9 cellular contexts compared by ENCODE assay signal in genomic region chr6:31441368-31442267, GRCh38. TPM values are rescaled to one million over a fixed set of nuclear protein-coding genes. Genes with fewer than 3 reads are reported as not detected.
DNase-seq lines count a peak whose midpoint lies in the region; ATAC-seq and TF ChIP-seq lines count a peak whose summit lies in the region.
"Had no signal": no experiment of that assay in that cellular context is flagged by ENCODE, and none has a peak within 500 bp of the region (broad histone marks: within the 10 kb centered on the region; RNA-seq: fewer than 3 reads in every experiment).

No MANE protein-coding gene starts in this region.

- peak; percentile 97 for ATAC-seq in activated T-helper 17 cell treated with anti-CD3 and anti-CD28 coated beads, Interleukin-2, amount 50 U/mL, for 72 hours (replicated peaks)
- ATAC-seq in upper lobe of left lung (ENCODE audit: low FRiP score in 2 of 2) (peak; percentile 94 to 98), GM19467 (IDR thresholded peaks at IDR 0.05; ENCODE audit: unreplicated experiment) (no peak)

- H3K4me3 ChIP-seq in Peyer's patch (no peak overlapping the region), osteoblast (ENCODE audit: insufficient read depth, low read length) (peak overlapping the region; percentile 53), upper lobe of left lung (no peak overlapping the region)

- no peaks in the 10 kb centered on the region for H3K4me1 Mint-ChIP-seq in activated T-helper 17 cell treated with anti-CD3 and anti-CD28 coated beads, Interleukin-2, amount 50 U/mL, for 72 hours

- H3K79me2 ChIP-seq in osteoblast (ENCODE audit: insufficient read depth, low read length) = no peaks in the 10 kb centered on the region

- 23 to 34% methylated on average over 16 to 24 of the region's 28 CpGs for WGBS in upper lobe of left lung, 2 donors

- TF ChIP-seq POLR2A in Peyer's patch (IDR thresholded peaks at IDR 0.05) (no peak), upper lobe of left lung (IDR thresholded peaks at IDR 0.05) (no peak)

- no peaks in the 10 kb centered on the region for H3K9me3 ChIP-seq in Peyer's patch
- H3K9me3 ChIP-seq in osteoblast (ENCODE audit: low read depth, low read length) = no peaks in the 10 kb centered on the region
- H3K9me3 ChIP-seq in upper lobe of left lung = peaks cover 0 to 10% (median 0%) of the 10 kb centered on the region in 4 donors

- no peak overlapping the region for H3K27ac ChIP-seq in Peyer's patch
- H3K27ac ChIP-seq in osteoblast (ENCODE audit: low read depth, low read length) = no peak overlapping the region
- no peak overlapping the region for H3K27ac ChIP-seq in upper lobe of left lung

- DNase-seq in C1 segment of cervical spinal cord (lab: John Stamatoyannopoulos, UW) = peak in 12 of 14 donors; percentile 2 to 45 (median 28)
- DNase-seq in GM20000 (ENCODE audit: low spot score) = peak; percentile 81
- DNase-seq in Peyer's patch = peak; percentile 89 to 96 (median 90)
- DNase-seq in globus pallidus (ENCODE audit: low spot score) = peak; percentile 44
- DNase-seq in osteoblast (ENCODE audit: insufficient read length, low spot score, missing footprints) = peak; percentile 88
- DNase-seq in upper lobe of left lung = peak; percentile 89 to 96

- no peak for TF ChIP-seq EP300 in upper lobe of left lung (IDR thresholded peaks at IDR 0.05)

- no peaks in the 10 kb centered on the region for H3K27me3 ChIP-seq in Peyer's patch
- peaks cover 14% of the 10 kb centered on the region for H3K27me3 ChIP-seq in osteoblast (ENCODE audit: insufficient read depth, low read length)
- no peaks in the 10 kb centered on the region for H3K27me3 ChIP-seq in upper lobe of left lung

- peaks cover 8% of the 10 kb centered on the region for H3K9me3 Mint-ChIP-seq in activated T-helper 17 cell treated with anti-CD3 and anti-CD28 coated beads, Interleukin-2, amount 50 U/mL, for 72 hours

- H3K4me2 ChIP-seq in osteoblast (ENCODE audit: insufficient read depth, low read length) = peak overlapping the region; percentile 81

- no peak overlapping the region for H3K27ac Mint-ChIP-seq in activated T-helper 17 cell treated with anti-CD3 and anti-CD28 coated beads, Interleukin-2, amount 50 U/mL, for 72 hours
- H3K27ac Mint-ChIP-seq: T-helper 1 cell treated with Interleukin-12 subunit alpha and Interleukin-12 subunit beta and Interleukin-4 antibody, amounts not matched to agents 30 μg/mL and 1 μg/mL, for 36 hours had no signal

- H3K36me3 Mint-ChIP-seq in activated T-helper 17 cell treated with anti-CD3 and anti-CD28 coated beads, Interleukin-2, amount 50 U/mL, for 72 hours (ENCODE audit: low read depth) = no peaks in the 10 kb centered on the region

- no peaks in the 10 kb centered on the region for H4K20me1 ChIP-seq in osteoblast (ENCODE audit: insufficient read depth, low read length)

- no peaks in the 10 kb centered on the region for H3K36me3 ChIP-seq in Peyer's patch
- H3K36me3 ChIP-seq in osteoblast (ENCODE audit: insufficient read depth, low read length) = no peaks in the 10 kb centered on the region
- H3K36me3 ChIP-seq in upper lobe of left lung = no peaks in the 10 kb centered on the region

- TF ChIP-seq CTCF in GM20000 (IDR thresholded peaks at IDR 0.05; ENCODE audit: extremely low read depth, missing control alignments) = peak; percentile 72
- TF ChIP-seq CTCF in Peyer's patch (IDR thresholded peaks at IDR 0.05) = peak; percentile 80 to 87 (median 82)
- peak; percentile 83 for TF ChIP-seq CTCF in osteoblast (IDR thresholded peaks at IDR 0.05; ENCODE audit: extremely low read depth, low read depth, low read length)
- peak; percentile 81 to 91 (median 84) for TF ChIP-seq CTCF in upper lobe of left lung (IDR thresholded peaks at IDR 0.05)

- peaks cover 24% of the 10 kb centered on the region for H3K27me3 Mint-ChIP-seq in activated T-helper 17 cell treated with anti-CD3 and anti-CD28 coated beads, Interleukin-2, amount 50 U/mL, for 72 hours

- H3K4me1 ChIP-seq in Peyer's patch = no peaks in the 10 kb centered on the region
- H3K4me1 ChIP-seq in osteoblast (ENCODE audit: insufficient read depth, low read length) = peaks cover 3% of the 10 kb centered on the region
- H3K4me1 ChIP-seq in upper lobe of left lung = peaks cover 0 to 6% (median 3%) of the 10 kb centered on the region in 4 donors

- peak overlapping the region; percentile 60 for H2AFZ ChIP-seq in osteoblast (ENCODE audit: low read length)

- no peak overlapping the region for H3K4me3 Mint-ChIP-seq in activated T-helper 17 cell treated with anti-CD3 and anti-CD28 coated beads, Interleukin-2, amount 50 U/mL, for 72 hours
- H3K4me3 Mint-ChIP-seq: T-helper 1 cell treated with Interleukin-12 subunit alpha and Interleukin-12 subunit beta and Interleukin-4 antibody, amounts not matched to agents 30 μg/mL and 1 μg/mL, for 36 hours had no signal

RNA-seq across cellular contexts. Expression of gene MICA, which starts 38.2 kb away (rescaled TPM):
- total RNA-seq in Peyer's patch = 10 to 100 TPM; 21.0 to 71.0 (median 29.1) TPM
- 10 to 100 TPM; 11.6 to 16.2 TPM for total RNA-seq in activated T-helper 17 cell treated with anti-CD3 and anti-CD28 coated beads, Interleukin-2, amount 50 U/mL, for 72 hours
- 31.1 and 40.1 TPM in 2 replicates for total RNA-seq in osteoblast
- 10 to 100 TPM; 21.6 to 81.7 (median 31.4) TPM for total RNA-seq in upper lobe of left lung

RNA-seq across cellular contexts. Expression of gene MICB, which starts 56.3 kb away (rescaled TPM):
- 1 to 10 TPM; 4.7 to 9.9 (median 8.0) TPM for total RNA-seq in Peyer's patch
- total RNA-seq in activated T-helper 17 cell treated with anti-CD3 and anti-CD28 coated beads, Interleukin-2, amount 50 U/mL, for 72 hours = 10 to 100 TPM; 25.8 to 34.3 TPM
- 12.7 and 14.1 TPM in 2 replicates for total RNA-seq in osteoblast
- total RNA-seq in upper lobe of left lung = 10 to 100 TPM in 4 of 6 donors, 1 to 10 TPM in 2; 4.9 to 14.4 (median 11.3) TPM

Comparison
In these comparisons a context has a peak if more than half of its experiments do, and no peak if none do; other contexts are left out.
1. DNase-seq: peak in every context shown above with its lines; median percentile 92 in upper lobe of left lung; 90 in Peyer's patch; 88 in osteoblast; 81 in GM20000; 44 in globus pallidus; 28 in C1 segment of cervical spinal cord.